In genomic region chr2:156343940-156344301, GRCh38 we compare ENCODE assay signal across 12 cellular contexts. TPM values are rescaled to one million over a fixed set of nuclear protein-coding genes. Genes with fewer than 3 reads are reported as not detected.
DNase-seq lines count a peak whose midpoint lies in the region; ATAC-seq and TF ChIP-seq lines count a peak whose summit lies in the region.
"Had no signal": no experiment of that assay in that cellular context is flagged by ENCODE, and none has a peak within 500 bp of the region (broad histone marks: within the 10 kb centered on the region; RNA-seq: fewer than 3 reads in every experiment).

No MANE protein-coding gene starts in this region.

- H3K9me3 ChIP-seq in CD4-positive, alpha-beta T cell (ENCODE audit: control insufficient read depth, low read length) = no peaks in the 10 kb centered on the region
- H3K9me3 ChIP-seq in HEK293 (ENCODE audit: control insufficient read depth, insufficient read depth, low read depth, low read length) = no peaks in the 10 kb centered on the region
- no peaks in the 10 kb centered on the region for H3K9me3 ChIP-seq in HAP-1
- H3K9me3 ChIP-seq in MG63 = no peaks in the 10 kb centered on the region

- H3K4me3 Mint-ChIP-seq in CD4-positive, alpha-beta T cell = no peak overlapping the region
- no peak overlapping the region for H3K4me3 Mint-ChIP-seq in activated CD4-positive, alpha-beta memory T cell treated with anti-CD3 and anti-CD28 coated beads, Interleukin-2, amount 10 ng/mL, durations not matched to agents 7 days and 5 days

- POLR2A ChIA-PET in CD4-positive, alpha-beta T cell (lab: Charles Lee) = interaction anchor here (1.9 to 7.1 kb wide), 4 partner anchors 13 to 93 kb away, joined by 7 to 143 read pairs (median 78); partner anchors contain the start of genes GPD2 and NR4A2
- POLR2A ChIA-PET in HEK293 (lab: Yijun Ruan, JAX) = no interaction called here
- POLR2A ChIA-PET in activated CD4-positive, alpha-beta memory T cell treated with anti-CD3 and anti-CD28 coated beads, Interleukin-2, amount 10 ng/mL, durations not matched to agents 7 days and 5 days (lab: Charles Lee) = interaction anchor here (1.9 to 4.8 kb wide), 3 partner anchors 13 to 92 kb away, joined by 5 to 103 read pairs (median 88); partner anchors contain the start of gene NR4A2

- no peaks in the 10 kb centered on the region for H3K27me3 Mint-ChIP-seq in CD4-positive, alpha-beta T cell
- no peaks in the 10 kb centered on the region for H3K27me3 Mint-ChIP-seq in activated CD4-positive, alpha-beta memory T cell treated with anti-CD3 and anti-CD28 coated beads, Interleukin-2, amount 10 ng/mL, durations not matched to agents 7 days and 5 days

- H3K27ac ChIP-seq in CD4-positive, alpha-beta T cell (ENCODE audit: low read depth, low read length) = no peak overlapping the region
- no peak overlapping the region for H3K27ac ChIP-seq in HEK293 (ENCODE audit: extremely low read depth, low read depth, low read length)
- H3K27ac ChIP-seq: C4-2B, PC-9 had no signal

- no peaks in the 10 kb centered on the region for H3K9me3 Mint-ChIP-seq in CD4-positive, alpha-beta T cell
- no peaks in the 10 kb centered on the region for H3K9me3 Mint-ChIP-seq in activated CD4-positive, alpha-beta memory T cell treated with anti-CD3 and anti-CD28 coated beads, Interleukin-2, amount 10 ng/mL, durations not matched to agents 7 days and 5 days

- peak overlapping the region; percentile 98 for H3K27ac Mint-ChIP-seq in CD4-positive, alpha-beta T cell
- peak overlapping the region; percentile 93 for H3K27ac Mint-ChIP-seq in activated CD4-positive, alpha-beta memory T cell treated with anti-CD3 and anti-CD28 coated beads, Interleukin-2, amount 10 ng/mL, durations not matched to agents 7 days and 5 days

- peaks cover 49% of the 10 kb centered on the region for H3K4me1 Mint-ChIP-seq in CD4-positive, alpha-beta T cell (ENCODE audit: low read depth)
- H3K4me1 Mint-ChIP-seq in activated CD4-positive, alpha-beta memory T cell treated with anti-CD3 and anti-CD28 coated beads, Interleukin-2, amount 10 ng/mL, durations not matched to agents 7 days and 5 days = peaks cover 37% of the 10 kb centered on the region

- intact Hi-C loops in CD4-positive, alpha-beta T cell (cut with DNase I, micrococcal nuclease) = loop anchor here in 1 of 2 experiments (2.0 to 10.0 kb wide), 2 partner anchors 55 to 961 kb away; no protein-coding TSS in a partner anchor

- in situ Hi-C loops in HAP-1 (cut with MboI; ENCODE audit: low sequenced_read_pairs) = loop anchor here (25.0 kb wide), 2 partner anchors 243 to 543 kb away; no protein-coding TSS in a partner anchor

- ATAC-seq in CD4-positive, alpha-beta T cell (ENCODE audit: poor library complexity) = no peak

- TF ChIP-seq CTCF in CD4-positive, alpha-beta T cell (IDR thresholded peaks at IDR 0.05) = no peak
- TF ChIP-seq CTCF in HEK293 (tag by site-specific recombination; IDR thresholded peaks at IDR 0.05) = no peak

- H3K36me3 ChIP-seq in HEK293 (ENCODE audit: control insufficient read depth in 2 of 2, insufficient read depth in 1 of 2, low read length in 2 of 2) (no peaks in the 10 kb centered on the region), HAP-1 (replicated peaks) (no peaks in the 10 kb centered on the region), MG63 (no peaks in the 10 kb centered on the region)

- no peaks in the 10 kb centered on the region for H3K27me3 ChIP-seq in CD4-positive, alpha-beta T cell (ENCODE audit: control insufficient read depth, insufficient read depth, low read length)
- H3K27me3 ChIP-seq in HAP-1 (ENCODE audit: low read depth) = no peaks in the 10 kb centered on the region
- H3K27me3 ChIP-seq in MG63 = no peaks in the 10 kb centered on the region

- CTCF ChIA-PET in CD4-positive, alpha-beta T cell (lab: Charles Lee) = interaction anchor here (1.2 kb wide), 1 partner anchor 9 kb away, joined by 9 read pairs; no protein-coding TSS in a partner anchor
- CTCF ChIA-PET in HEK293 (lab: Yijun Ruan, JAX) = interaction anchor here (0.6 to 0.8 kb wide), 2 partner anchors 8 to 36 kb away, joined by 3 to 5 read pairs; no protein-coding TSS in a partner anchor
- CTCF ChIA-PET in activated CD4-positive, alpha-beta memory T cell treated with anti-CD3 and anti-CD28 coated beads, Interleukin-2, amount 10 ng/mL, durations not matched to agents 7 days and 5 days (lab: Charles Lee) = interaction anchor here (1.4 to 2.5 kb wide), 3 partner anchors 8 to 245 kb away, joined by 5 to 9 read pairs (median 5); no protein-coding TSS in a partner anchor

- H3K4me3 ChIP-seq in HEK293 (ENCODE audit: low read depth, low read length) (no peak overlapping the region), HAP-1 (no peak overlapping the region), MG63 (no peak overlapping the region)

- peaks cover 7% of the 10 kb centered on the region; the same call in 1 of the 2 replicates for H3K4me1 ChIP-seq in HEK293 (ENCODE audit: control insufficient read depth, insufficient read depth, low read length)
- H3K4me1 ChIP-seq in HAP-1 = peaks cover 27% of the 10 kb centered on the region

- no peak for DNase-seq in CD4-positive, alpha-beta T cell
- no peak for DNase-seq in activated CD4-positive, alpha-beta memory T cell treated with anti-CD3 and anti-CD28 coated beads, Interleukin-2, amount 10 ng/mL, durations not matched to agents 7 days and 5 days
- DNase-seq in iris pigment epithelial cell (ENCODE audit: low read depth) = peak; percentile 54
- DNase-seq in NCI-H128 (lab: John Stamatoyannopoulos, UW; ENCODE audit: unreplicated experiment) = no peak
- DNase-seq in HAP-1 (ENCODE audit: low spot score in 2 of 2) = no peak
- DNase-seq in MG63 = no peak
- DNase-seq in NCI-H1436 treated with DMSO at 0.1 percent for 48 hours (lab: John Stamatoyannopoulos, UW) = no peak
- DNase-seq: NCI-H226; PC-9; stimulated activated CD4-positive, alpha-beta T cell treated with anti-CD3 and anti-CD28 coated beads, Interleukin-4, amount 100 ng/mL, for 4 hours had no signal

- H3K36me3 Mint-ChIP-seq in CD4-positive, alpha-beta T cell (ENCODE audit: low read depth) = peaks cover 11% of the 10 kb centered on the region
- peaks cover 8% of the 10 kb centered on the region for H3K36me3 Mint-ChIP-seq in activated CD4-positive, alpha-beta memory T cell treated with anti-CD3 and anti-CD28 coated beads, Interleukin-2, amount 10 ng/mL, durations not matched to agents 7 days and 5 days (ENCODE audit: low read depth)

TF ChIP-seq in HEK293, 187 proteins besides CTCF, POLR2A, EP300 and RAD21 (continues in another document):
- no peak for TF ChIP-seq ZEB2 (tag by site-specific recombination; IDR thresholded peaks at IDR 0.05)
- TF ChIP-seq KLF16 (tag by site-specific recombination; IDR thresholded peaks at IDR 0.05) = no peak
- peak; percentile 42 for TF ChIP-seq ZNF366 (tag by site-specific recombination; conservative IDR thresholded peaks at IDR 0.05)
- no peak for TF ChIP-seq ZNF324 (tag by site-specific recombination; IDR thresholded peaks at IDR 0.05)
- TF ChIP-seq HOXA7 (CRISPR knock-in tag; IDR thresholded peaks at IDR 0.05; ENCODE audit: borderline replicate concordance) = no peak
- TF ChIP-seq, protein P1, sequence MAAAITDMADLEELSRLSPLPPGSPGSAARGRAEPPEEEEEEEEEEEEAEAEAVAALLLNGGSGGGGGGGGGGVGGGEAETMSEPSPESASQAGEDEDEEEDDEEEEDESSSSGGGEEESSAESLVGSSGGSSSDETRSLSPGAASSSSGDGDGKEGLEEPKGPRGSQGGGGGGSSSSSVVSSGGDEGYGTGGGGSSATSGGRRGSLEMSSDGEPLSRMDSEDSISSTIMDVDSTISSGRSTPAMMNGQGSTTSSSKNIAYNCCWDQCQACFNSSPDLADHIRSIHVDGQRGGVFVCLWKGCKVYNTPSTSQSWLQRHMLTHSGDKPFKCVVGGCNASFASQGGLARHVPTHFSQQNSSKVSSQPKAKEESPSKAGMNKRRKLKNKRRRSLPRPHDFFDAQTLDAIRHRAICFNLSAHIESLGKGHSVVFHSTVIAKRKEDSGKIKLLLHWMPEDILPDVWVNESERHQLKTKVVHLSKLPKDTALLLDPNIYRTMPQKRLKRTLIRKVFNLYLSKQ (tag by site-specific recombination; IDR thresholded peaks at IDR 0.05; ENCODE audit: borderline replicate concordance) = no peak
- TF ChIP-seq ZBTB7A (tag by site-specific recombination; IDR thresholded peaks at IDR 0.05; ENCODE audit: low read depth) = no peak
- TF ChIP-seq ZNF843 (tag by site-specific recombination; IDR thresholded peaks at IDR 0.05) = no peak
- no peak for TF ChIP-seq ZNF221 (tag by site-specific recombination; IDR thresholded peaks at IDR 0.05; ENCODE audit: borderline replicate concordance)
- TF ChIP-seq ZNF248 (tag by site-specific recombination; IDR thresholded peaks at IDR 0.05) = no peak
- peak; percentile 83 for TF ChIP-seq PRDM6 (tag by site-specific recombination; IDR thresholded peaks at IDR 0.05)
- TF ChIP-seq, protein P2, sequence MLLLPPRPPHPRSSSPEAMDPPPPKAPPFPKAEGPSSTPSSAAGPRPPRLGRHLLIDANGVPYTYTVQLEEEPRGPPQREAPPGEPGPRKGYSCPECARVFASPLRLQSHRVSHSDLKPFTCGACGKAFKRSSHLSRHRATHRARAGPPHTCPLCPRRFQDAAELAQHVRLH (tag by site-specific recombination; IDR thresholded peaks at IDR 0.05) = no peak

RNA-seq across cellular contexts. Expression of gene NR4A2, which starts 11.4 kb away (rescaled TPM):
- total RNA-seq in CD4-positive, alpha-beta T cell = 100 to 1,000 TPM; 290 to 319 TPM
- total RNA-seq in activated CD4-positive, alpha-beta memory T cell treated with anti-CD3 and anti-CD28 coated beads, Interleukin-2, amount 10 ng/mL, durations not matched to agents 7 days and 5 days = 1 to 10 TPM; 3.4 to 3.8 TPM
- not detected in 2 replicates for total RNA-seq in MG63 (2014; rRNA removed; shearing (Covaris generic); ENCODE audit: low replicate concordance)

Comparison
In these comparisons a context has a peak if more than half of its experiments do, and no peak if none do; other contexts are left out.
1. RNA of gene NR4A2, which starts 11.4 kb away (total RNA-seq): 290 to 319 TPM in CD4-positive, alpha-beta T cell; 3.4 to 3.8 TPM in activated CD4-positive, alpha-beta memory T cell treated with anti-CD3 and anti-CD28 coated beads, Interleukin-2, amount 10 ng/mL, durations not matched to agents 7 days and 5 days and not detected in MG63; every median in the first group is over 10 times any median in the second.